In the genomic region with DNA sequence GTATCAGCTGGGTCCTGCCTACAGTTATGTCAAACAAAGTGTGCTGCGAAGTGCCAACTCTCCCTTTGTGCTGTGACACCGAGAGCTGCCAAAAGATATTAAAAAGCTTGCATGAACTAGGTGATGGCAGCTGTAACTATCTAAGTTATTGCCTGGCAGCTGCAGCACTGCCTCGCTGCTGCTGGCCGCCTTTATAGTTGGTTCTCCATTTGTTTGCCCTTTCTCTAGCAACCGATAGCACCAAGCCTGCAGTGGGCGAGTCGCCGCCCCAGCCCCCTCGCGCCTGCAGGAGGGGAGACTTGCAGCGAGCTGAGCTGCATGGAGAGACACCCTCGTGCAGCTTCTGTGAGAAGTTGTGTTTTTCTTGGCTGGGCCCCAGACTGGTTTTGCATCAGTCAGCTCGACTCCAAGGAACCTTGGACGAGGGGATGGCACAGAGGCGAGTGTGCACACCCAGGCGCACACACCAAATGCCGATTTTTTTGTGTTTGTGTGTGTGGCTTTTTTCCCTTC, we compare ENCODE assay signal across 13 cellular contexts.
DNase-seq lines count a peak whose midpoint lies in the region; ATAC-seq and TF ChIP-seq lines count a peak whose summit lies in the region.
"Had no signal": no experiment of that assay in that cellular context is flagged by ENCODE, and none has a peak within 500 bp of the region (broad histone marks: within the 10 kb centered on the region; RNA-seq: fewer than 3 reads in every experiment).

No MANE protein-coding gene starts in this region.

- no peaks in the 10 kb centered on the region for H3K27me3 ChIP-seq in gastrocnemius medialis

- peaks cover 4 to 7% of the 10 kb centered on the region in 2 donors for H3K27me3 Mint-ChIP-seq in natural killer cell (ENCODE audit: low read depth in 2 of 2)
- H3K27me3 Mint-ChIP-seq: activated naive CD8-positive, alpha-beta T cell had no signal

- in situ Hi-C loops in gastrocnemius medialis (cut with MboI; ENCODE audit: low sequenced_read_pairs in 4 of 4), result no loop called here

- H3K9me3 ChIP-seq in gastrocnemius medialis, result no peaks in the 10 kb centered on the region
- H3K9me3 ChIP-seq: thoracic aorta had no signal

- H3K27ac ChIP-seq in gastrocnemius medialis, result no peak overlapping the region
- H3K27ac ChIP-seq: 22Rv1, thoracic aorta had no signal

- no peaks in the 10 kb centered on the region for H3K36me3 Mint-ChIP-seq in natural killer cell
- H3K36me3 Mint-ChIP-seq: activated naive CD8-positive, alpha-beta T cell had no signal

- no peak for TF ChIP-seq CTCF in gastrocnemius medialis (IDR thresholded peaks at IDR 0.05 in 4 of 5, conservative IDR thresholded peaks at IDR 0.05 in 1 of 5)
- no peak for TF ChIP-seq CTCF in natural killer cell (IDR thresholded peaks at IDR 0.05)

- no peaks in the 10 kb centered on the region for H3K4me1 Mint-ChIP-seq in natural killer cell

- H3K4me3 Mint-ChIP-seq in natural killer cell, result no peak overlapping the region
- H3K4me3 Mint-ChIP-seq: activated naive CD8-positive, alpha-beta T cell had no signal

- ATAC-seq in gastrocnemius medialis (peak; percentile 63 to 69), natural killer cell (no peak), sciatic nerve (no peak)
- ATAC-seq: GM12878 had no signal

- H3K4me1 ChIP-seq in gastrocnemius medialis, result peaks cover 3 to 8% of the 10 kb centered on the region in 2 donors

- no peak overlapping the region for H3K27ac Mint-ChIP-seq in natural killer cell
- H3K27ac Mint-ChIP-seq: activated naive CD8-positive, alpha-beta T cell had no signal

- intact Hi-C loops in gastrocnemius medialis (cut with DNase I; ENCODE audit: low total_unique reads), result no loop called here
- intact Hi-C loops in natural killer cell (cut with micrococcal nuclease), result no loop called here
- intact Hi-C loops in sciatic nerve (cut with DNase I), result no loop called here

- no peak for TF ChIP-seq POLR2A in gastrocnemius medialis (IDR thresholded peaks at IDR 0.05)

- no peaks in the 10 kb centered on the region for H3K36me3 ChIP-seq in gastrocnemius medialis
- H3K36me3 ChIP-seq: thoracic aorta had no signal

- no peaks in the 10 kb centered on the region for H3K9me3 Mint-ChIP-seq in natural killer cell

- DNase-seq in DMS 273 (lab: John Stamatoyannopoulos, UW; ENCODE audit: unreplicated experiment) (peak; percentile 67), DMS 273 treated with DMSO at 0.1 percent for 48 hours (lab: John Stamatoyannopoulos, UW) (no peak), NCI-H446 treated with DMSO at 0.1 percent for 48 hours (lab: John Stamatoyannopoulos, UW) (peak; percentile 58), glomerular visceral epithelial cell (ENCODE audit: extremely low spot score) (peak; percentile 42), gastrocnemius medialis (no peak), natural killer cell (no peak), sciatic nerve (ENCODE audit: low spot score) (no peak), NCI-H82 treated with DMSO at 0.1 percent for 48 hours (lab: John Stamatoyannopoulos, UW; ENCODE audit: unreplicated experiment) (no peak)
- DNase-seq: glutamatergic neuron had no signal

- peak overlapping the region in 2 of 4 donors; percentile 3 to 16 for H3K4me3 ChIP-seq in gastrocnemius medialis
- H3K4me3 ChIP-seq: GM12878, thoracic aorta had no signal

Comparison
In these comparisons a context has a peak if more than half of its experiments do, and no peak if none do; other contexts are left out.
1. DNase-seq: peak in DMS 273 (single experiment), NCI-H446 treated with DMSO at 0.1 percent for 48 hours (single experiment) and glomerular visceral epithelial cell (single experiment); none in DMS 273 treated with DMSO at 0.1 percent for 48 hours (single experiment), gastrocnemius medialis (0 of 2), natural killer cell (single experiment), sciatic nerve (single experiment) and NCI-H82 treated with DMSO at 0.1 percent for 48 hours (single experiment).
2. ATAC-seq: peak in gastrocnemius medialis (2 of 2); none in natural killer cell (0 of 3) and sciatic nerve (single experiment).